ENCODE assay signal across 33 cellular contexts in the genomic region with DNA sequence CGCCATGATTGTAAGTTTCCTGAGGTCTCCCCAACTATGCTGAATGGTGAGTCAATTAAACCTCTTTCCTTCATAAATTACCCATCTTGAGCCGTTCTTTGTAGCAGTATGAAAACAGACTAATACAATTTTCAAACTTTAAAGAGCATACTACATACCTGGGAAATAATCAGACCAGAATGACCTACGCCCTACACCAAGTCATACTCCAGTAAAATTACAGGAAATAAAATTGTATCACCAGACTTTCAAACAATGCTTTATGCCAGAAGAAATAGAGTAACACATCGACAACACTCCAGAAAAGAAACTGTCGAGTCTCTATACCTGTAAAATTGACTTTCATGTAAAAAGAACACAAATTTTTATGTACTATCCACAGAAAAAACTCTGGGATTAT.
"Had no signal": no experiment of that assay in that cellular context is flagged by ENCODE, and none has a peak within 500 bp of the region (broad histone marks: within the 10 kb centered on the region; RNA-seq: fewer than 3 reads in every experiment).

No MANE protein-coding gene starts in this region.

- H3K9me3 ChIP-seq: adrenal gland had no signal

- H3K4me3 ChIP-seq: adrenal gland, cardiac muscle cell, PC-9 had no signal

- H3K9me3 Mint-ChIP-seq: activated CD4-positive, alpha-beta memory T cell treated with anti-CD3 and anti-CD28 coated beads, Interleukin-2, amount 10 ng/mL, durations not matched to agents 7 days and 5 days; activated naive CD4-positive, alpha-beta T cell treated with anti-CD3 and anti-CD28 coated beads for 36 hours; central memory CD8-positive, alpha-beta T cell; T-cell had no signal

- DNase-seq: activated CD4-positive, alpha-beta memory T cell treated with anti-CD3 and anti-CD28 coated beads, Interleukin-2, amount 10 ng/mL, durations not matched to agents 7 days and 5 days; activated CD4-positive, alpha-beta T cell treated with anti-CD3 and anti-CD28 coated beads for 1 hour; activated CD4-positive, alpha-beta T cell treated with anti-CD3 and anti-CD28 coated beads for 48 hours; activated CD4-positive, CD25-positive, alpha-beta regulatory T cell; activated CD8-positive, alpha-beta memory T cell treated with anti-CD3 and anti-CD28 coated beads for 24 hours; activated CD8-positive, alpha-beta memory T cell treated with anti-CD3 and anti-CD28 coated beads, Interleukin-2, amount 10 ng/mL, durations not matched to agents 7 days and 5 days; activated CD8-positive, alpha-beta memory T cell treated with anti-CD3 and anti-CD28 coated beads, Interleukin-2, amount 50 U/mL, for 48 hours; activated gamma-delta T cell treated with Interleukin-2 at 50 U/mL for 16 hours; activated naive CD4-positive, alpha-beta T cell treated with anti-CD3 and anti-CD28 coated beads for 36 hours; adrenal gland; anterior cingulate cortex; Karpas-422; KBM-7; MV-4-11; NCI-H1092; NCI-H1436 treated with DMSO at 0.1 percent for 48 hours; NCI-H1694 treated with DMSO at 0.1 percent for 48 hours; NCI-H2029; NCI-H345; NCI-H524 treated with DMSO at 0.1 percent for 48 hours; PC-9; SIG-M5; T-cell; T-helper 2 cell; T-helper 9 cell had no signal

- H3K27me3 Mint-ChIP-seq: activated CD4-positive, alpha-beta memory T cell treated with anti-CD3 and anti-CD28 coated beads, Interleukin-2, amount 10 ng/mL, durations not matched to agents 7 days and 5 days; activated CD8-positive, alpha-beta memory T cell treated with anti-CD3 and anti-CD28 coated beads, Interleukin-2, amount 10 ng/mL, durations not matched to agents 7 days and 5 days; brain; central memory CD8-positive, alpha-beta T cell; T-cell had no signal

- H3K27ac Mint-ChIP-seq: activated CD4-positive, alpha-beta memory T cell treated with anti-CD3 and anti-CD28 coated beads, Interleukin-2, amount 10 ng/mL, durations not matched to agents 7 days and 5 days; activated CD8-positive, alpha-beta memory T cell treated with anti-CD3 and anti-CD28 coated beads, Interleukin-2, amount 10 ng/mL, durations not matched to agents 7 days and 5 days; activated naive CD4-positive, alpha-beta T cell treated with anti-CD3 and anti-CD28 coated beads for 36 hours; brain; T-cell had no signal

- ATAC-seq: activated CD8-positive, alpha-beta memory T cell treated with anti-CD3 and anti-CD28 coated beads, Interleukin-2, amount 10 ng/mL, durations not matched to agents 7 days and 5 days; activated naive CD4-positive, alpha-beta T cell treated with anti-CD3 and anti-CD28 coated beads, Interleukin-2, amount 50 U/mL, for 72 hours; Right ventricle myocardium inferior; SK-N-SH treated with all-trans-retinoic acid at 6 μM for 48 hours; T-cell had no signal

- H3K27ac ChIP-seq: adrenal gland, cardiac muscle cell, PC-9, RWPE1, VCaP had no signal

- H3K36me3 ChIP-seq: adrenal gland, cardiac muscle cell had no signal

- H3K4me3 Mint-ChIP-seq: activated CD4-positive, alpha-beta memory T cell treated with anti-CD3 and anti-CD28 coated beads, Interleukin-2, amount 10 ng/mL, durations not matched to agents 7 days and 5 days; activated CD8-positive, alpha-beta memory T cell treated with anti-CD3 and anti-CD28 coated beads, Interleukin-2, amount 10 ng/mL, durations not matched to agents 7 days and 5 days; activated naive CD4-positive, alpha-beta T cell treated with anti-CD3 and anti-CD28 coated beads for 36 hours; brain; central memory CD8-positive, alpha-beta T cell; T-cell had no signal

- H3K4me1 Mint-ChIP-seq: brain had no signal

- H3K27me3 ChIP-seq: adrenal gland, cardiac muscle cell had no signal

- H3K4me1 ChIP-seq: adrenal gland had no signal
